In the genomic region with DNA sequence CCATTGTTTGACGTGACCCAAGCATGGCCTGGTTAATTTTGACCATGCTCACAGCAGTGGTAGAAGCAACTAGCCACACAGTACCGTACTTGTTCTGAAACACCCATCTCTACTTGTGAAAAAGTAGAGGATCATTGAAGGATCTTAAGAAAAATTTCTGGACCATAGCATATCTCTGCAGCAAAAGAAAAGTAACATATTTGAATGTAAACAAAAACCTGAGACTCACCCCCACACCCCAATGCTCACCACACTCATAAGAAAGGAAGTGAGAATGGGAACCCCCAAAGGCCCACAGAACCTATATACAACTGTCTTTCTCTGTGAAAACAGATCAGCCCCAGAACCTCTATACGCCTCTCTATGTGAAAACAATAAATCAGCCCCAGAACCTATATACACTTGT, we compare ENCODE assay signal across 10 cellular contexts. TPM values are rescaled to one million over a fixed set of nuclear protein-coding genes. Genes with fewer than 3 reads are reported as not detected.
DNase-seq lines count a peak whose midpoint lies in the region; ATAC-seq and TF ChIP-seq lines count a peak whose summit lies in the region.
"Had no signal": no experiment of that assay in that cellular context is flagged by ENCODE, and none has a peak within 500 bp of the region (broad histone marks: within the 10 kb centered on the region; RNA-seq: fewer than 3 reads in every experiment).

No MANE protein-coding gene starts in this region.

- no peaks in the 10 kb centered on the region for H3K4me1 ChIP-seq in mucosa of descending colon (ENCODE audit: low read depth)

- TF ChIP-seq CTCF in mucosa of descending colon (IDR thresholded peaks at IDR 0.05), result no peak

- H3K4me3 ChIP-seq in mucosa of descending colon (no peak overlapping the region), H7 (ENCODE audit: insufficient read depth, low read depth, low read length) (no peak overlapping the region)
- H3K4me3 ChIP-seq: ovary had no signal

- H3K36me3 ChIP-seq in mucosa of descending colon (ENCODE audit: low read depth) (no peaks in the 10 kb centered on the region), H7 (replicated peaks; ENCODE audit: control insufficient read depth, insufficient read depth, low read length) (no peaks in the 10 kb centered on the region)
- H3K36me3 ChIP-seq: ovary had no signal

- no peaks in the 10 kb centered on the region for H3K9me3 ChIP-seq in mucosa of descending colon
- H3K9me3 ChIP-seq: ovary had no signal

- ATAC-seq in GM18870 (IDR thresholded peaks at IDR 0.05; ENCODE audit: unreplicated experiment), result peak; percentile 69
- peak; percentile 69 for ATAC-seq in GM21529 (IDR thresholded peaks at IDR 0.05; ENCODE audit: unreplicated experiment)
- ATAC-seq in HG03196 (IDR thresholded peaks at IDR 0.05; ENCODE audit: unreplicated experiment), result peak; percentile 58
- ATAC-seq in mucosa of descending colon, result peak; percentile 59
- no peak for ATAC-seq in left cardiac atrium

- no peak for DNase-seq in mucosa of descending colon
- no peak for DNase-seq in H7
- DNase-seq in left cardiac atrium, result no peak
- DNase-seq in NCI-H345 treated with DMSO at 0.1 percent for 48 hours (lab: John Stamatoyannopoulos, UW; ENCODE audit: unreplicated experiment), result no peak
- DNase-seq: NCI-H1105 treated with DMSO at 0.1 percent for 48 hours, ovary, trophoblast cell had no signal

- intact Hi-C loops in mucosa of descending colon (cut with DNase I, micrococcal nuclease), result no loop called here
- intact Hi-C loops in left cardiac atrium (cut with DNase I), result no loop called here

- no peaks in the 10 kb centered on the region for H3K27me3 ChIP-seq in H7 (ENCODE audit: control insufficient read depth, insufficient read depth, low read length)
- H3K27me3 ChIP-seq: ovary had no signal

RNA-seq across cellular contexts. Expression of gene TFRC, which starts 33.8 kb away (rescaled TPM):
- total RNA-seq in mucosa of descending colon (100 to 1,000 TPM; 119 to 225 (median 167) TPM), left cardiac atrium (100 to 1,000 TPM in 1 of 2 donors, 10 to 100 TPM in 1; 63.7 to 256 TPM)
- 70.5 and 80.6 TPM in 2 replicates for total RNA-seq in H7 (2014; rRNA removed; shearing (Covaris generic))

Comparison
In these comparisons a context has a peak if more than half of its experiments do, and no peak if none do; other contexts are left out.
1. ATAC-seq: peak in GM18870 (single experiment), GM21529 (single experiment), HG03196 (single experiment) and mucosa of descending colon (single experiment); none in left cardiac atrium (0 of 2).